In the genomic region with DNA sequence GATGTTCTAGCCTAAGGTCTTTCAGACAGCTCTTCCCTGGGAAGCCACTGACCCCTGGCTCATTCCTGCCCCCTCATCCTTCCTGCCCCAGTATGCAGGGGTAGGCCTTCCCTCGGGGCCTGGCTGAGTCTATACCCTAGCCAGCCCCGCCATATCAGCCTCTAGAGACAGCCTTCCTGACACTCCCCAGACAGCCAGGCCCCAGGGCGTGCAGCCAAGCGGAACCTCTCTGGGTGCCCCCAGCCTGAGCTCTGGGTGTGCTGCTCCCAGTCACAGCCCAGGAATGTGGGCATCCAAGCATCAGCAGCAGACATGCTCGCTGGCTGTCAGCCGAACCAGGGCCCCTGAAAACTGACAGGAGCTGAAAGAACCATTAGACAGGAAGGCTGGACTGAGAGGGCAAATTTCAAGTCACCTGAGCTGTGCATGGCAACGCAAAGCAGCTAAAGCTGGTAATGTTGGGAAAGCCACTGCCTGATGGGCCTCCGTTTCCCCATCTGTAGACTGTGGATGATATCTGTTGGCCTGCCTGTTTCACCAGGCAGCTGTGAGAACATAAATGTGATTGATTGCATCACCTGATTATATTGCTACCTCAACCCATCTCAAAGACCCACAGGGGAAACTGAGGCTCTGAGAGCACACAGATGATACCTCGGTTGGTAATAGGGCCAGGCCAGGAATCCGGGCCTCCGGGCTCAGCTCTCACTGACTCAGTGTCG, we compare ENCODE assay signal across 10 cellular contexts.
DNase-seq lines count a peak whose midpoint lies in the region; ATAC-seq, FAIRE-seq and TF ChIP-seq lines count a peak whose summit lies in the region.
"Had no signal": no experiment of that assay in that cellular context is flagged by ENCODE, and none has a peak within 500 bp of the region (broad histone marks: within the 10 kb centered on the region; RNA-seq: fewer than 3 reads in every experiment).

No MANE protein-coding gene starts in this region.

- FAIRE-seq in H54 (lab: Jason Lieb, UNC), result no peak

- H3K9me3 ChIP-seq in adrenal gland (replicated peaks in 1 of 3) (no peaks in the 10 kb centered on the region), hepatocyte (ENCODE audit: low read depth) (no peaks in the 10 kb centered on the region)

- no peaks in the 10 kb centered on the region for H4K20me1 ChIP-seq in hepatocyte (ENCODE audit: insufficient read depth, poor library complexity, severe bottlenecking)

- H2AFZ ChIP-seq in hepatocyte, result no peak overlapping the region

- H3K27me3 ChIP-seq in adrenal gland (no peaks in the 10 kb centered on the region), hepatocyte (no peaks in the 10 kb centered on the region)

- H3K4me2 ChIP-seq in hepatocyte, result peak overlapping the region; percentile 51

- no peak for ATAC-seq in GM21390 (IDR thresholded peaks at IDR 0.05; ENCODE audit: unreplicated experiment)
- no peak for ATAC-seq in GM18505 (IDR thresholded peaks at IDR 0.05; ENCODE audit: unreplicated experiment)

- DNase-seq in H54 (ENCODE audit: insufficient read length, low spot score) (peak; percentile 95), adrenal gland (peak in 6 of 7 donors; percentile 44 to 83 (median 63)), hepatocyte (ENCODE audit: low spot score) (peak; percentile 88), SHP77 treated with DMSO at 0.1 percent for 48 hours (lab: John Stamatoyannopoulos, UW) (no peak), OCI-M2 (lab: John Stamatoyannopoulos, UW; ENCODE audit: unreplicated experiment) (no peak)
- DNase-seq: stimulated activated CD4-positive, alpha-beta T cell treated with anti-CD3 and anti-CD28 coated beads, Interleukin-4, amount 100 ng/mL, for 4 hours; T-helper 9 cell had no signal

- intact Hi-C loops in adrenal gland (cut with DNase I), result no loop called here

- H3K79me2 ChIP-seq in hepatocyte, result no peaks in the 10 kb centered on the region

- no peaks in the 10 kb centered on the region for H3K36me3 ChIP-seq in adrenal gland (replicated peaks in 1 of 2)
- no peaks in the 10 kb centered on the region for H3K36me3 ChIP-seq in hepatocyte (replicated peaks; ENCODE audit: insufficient read depth, low read depth)

- H3K4me1 ChIP-seq in adrenal gland (replicated peaks in 1 of 2) (peaks cover 4 to 24% of the 10 kb centered on the region in 2 donors), hepatocyte (ENCODE audit: insufficient read depth) (peaks cover 28% of the 10 kb centered on the region)

- 74 to 80% (median 78%) methylated on average over 9 to 12 of the region's 12 CpGs for WGBS in adrenal gland, 4 donors
- 71% methylated on average over 12 of the region's 12 CpGs for WGBS in hepatocyte (ENCODE audit: low lambda C conversion rate, missing lambda C conversion rate)

- H3K27ac ChIP-seq in adrenal gland (peak overlapping the region in 4 of 5 donors; percentile 55 to 96 (median 68)), hepatocyte (peak overlapping the region; percentile 93), skin epidermis (peak overlapping the region in 15 of 21 experiments; percentile 39 to 83 (median 63))

- no peak overlapping the region for H3K4me3 ChIP-seq in adrenal gland
- no peak overlapping the region for H3K4me3 ChIP-seq in hepatocyte
- no peak overlapping the region for H3K4me3 ChIP-seq in skin epidermis

- no peaks in the 10 kb centered on the region for H3K9me2 ChIP-seq in hepatocyte (replicated peaks; ENCODE audit: insufficient read depth)

- TF ChIP-seq CTCF in adrenal gland (IDR thresholded peaks at IDR 0.05) (no peak), hepatocyte (IDR thresholded peaks at IDR 0.05; ENCODE audit: poor library complexity) (no peak)

- TF ChIP-seq POLR2A in H54 (IDR thresholded peaks at IDR 0.05; ENCODE audit: low read depth, low read length) (peak; percentile 28; the same call in 1 of the 2 replicates), adrenal gland (IDR thresholded peaks at IDR 0.05) (no peak), GM18505 (IDR thresholded peaks at IDR 0.05; ENCODE audit: borderline replicate concordance, extremely low read depth, insufficient read depth, insufficient read length) (no peak)

Comparison
In these comparisons a context has a peak if more than half of its experiments do, and no peak if none do; other contexts are left out.
1. DNase-seq: peak in H54 (single experiment), adrenal gland (6 of 7) and hepatocyte (single experiment); none in SHP77 treated with DMSO at 0.1 percent for 48 hours (single experiment) and OCI-M2 (single experiment).
2. Peak in every context shown above with its lines, with median percentiles within 50 percentile points of each other: H3K27ac ChIP-seq.